1 cellular context compared by ENCODE assay signal in the genomic region with DNA sequence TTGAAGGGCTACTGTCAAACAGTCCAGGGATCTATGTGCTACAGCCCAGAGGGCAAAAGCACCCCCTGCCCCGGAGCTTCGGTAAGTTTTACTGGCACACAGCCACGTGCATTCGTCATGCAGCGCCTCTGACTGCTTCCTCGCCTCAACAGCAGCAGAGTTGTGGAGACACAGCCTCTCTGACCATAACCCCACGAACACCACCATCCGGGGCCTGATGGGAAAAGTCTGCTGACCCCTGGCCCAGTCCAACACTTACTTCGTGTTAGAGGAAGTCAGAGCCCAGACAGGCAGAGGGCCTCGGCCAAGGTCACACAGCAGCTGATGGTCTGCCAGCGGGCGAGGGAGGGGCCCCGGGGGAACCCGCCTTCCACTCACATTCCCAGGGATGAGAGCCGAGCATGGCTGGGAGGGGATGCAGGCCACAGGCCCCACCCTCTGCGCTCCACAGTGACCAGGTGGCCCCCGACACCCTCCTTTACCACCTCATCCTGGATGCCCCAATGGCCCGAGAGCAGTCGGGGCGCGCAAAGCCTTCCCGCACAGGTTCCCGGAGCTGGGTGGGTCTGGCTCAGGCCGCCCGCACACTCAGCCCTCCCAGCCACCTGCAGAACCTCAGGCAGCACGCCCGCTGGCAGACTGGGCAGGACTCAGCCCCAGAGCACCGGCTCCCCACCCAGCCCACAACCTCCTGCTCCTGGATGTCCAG.
A peak's percentile ranks its signal among the peaks of the same experiment; 100 is the strongest.
TF ChIP-seq lines count a peak whose summit lies in the region.

No MANE protein-coding gene starts in this region.

TF ChIP-seq in HepG2, 621 proteins besides CTCF, POLR2A, EP300 and RAD21 (continues in another document):
- TF ChIP-seq, protein P1, sequence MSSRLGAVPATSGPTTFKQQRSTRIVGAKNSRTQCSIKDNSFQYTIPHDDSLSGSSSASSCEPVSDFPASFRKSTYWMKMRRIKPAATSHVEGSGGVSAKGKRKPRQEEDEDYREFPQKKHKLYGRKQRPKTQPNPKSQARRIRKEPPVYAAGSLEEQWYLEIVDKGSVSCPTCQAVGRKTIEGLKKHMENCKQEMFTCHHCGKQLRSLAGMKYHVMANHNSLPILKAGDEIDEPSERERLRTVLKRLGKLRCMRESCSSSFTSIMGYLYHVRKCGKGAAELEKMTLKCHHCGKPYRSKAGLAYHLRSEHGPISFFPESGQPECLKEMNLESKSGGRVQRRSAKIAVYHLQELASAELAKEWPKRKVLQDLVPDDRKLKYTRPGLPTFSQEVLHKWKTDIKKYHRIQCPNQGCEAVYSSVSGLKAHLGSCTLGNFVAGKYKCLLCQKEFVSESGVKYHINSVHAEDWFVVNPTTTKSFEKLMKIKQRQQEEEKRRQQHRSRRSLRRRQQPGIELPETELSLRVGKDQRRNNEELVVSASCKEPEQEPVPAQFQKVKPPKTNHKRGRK (CRISPR knock-in tag; IDR thresholded peaks at IDR 0.05): no peak
- no peak for TF ChIP-seq MIXL1 (CRISPR knock-in tag; IDR thresholded peaks at IDR 0.05)
- no peak for TF ChIP-seq ZNF12 (CRISPR knock-in tag; IDR thresholded peaks at IDR 0.05)
- TF ChIP-seq SMYD3 (CRISPR knock-in tag; IDR thresholded peaks at IDR 0.05): no peak
- no peak for TF ChIP-seq ZNF331 (CRISPR knock-in tag; IDR thresholded peaks at IDR 0.05)
- TF ChIP-seq ZNF431 (CRISPR knock-in tag; IDR thresholded peaks at IDR 0.05; ENCODE audit: borderline replicate concordance, low read depth): no peak
- TF ChIP-seq RXRA (CRISPR knock-in tag; IDR thresholded peaks at IDR 0.05): peak; percentile 68; the same call in 1 of the 2 replicates
- TF ChIP-seq ZBTB21 (CRISPR knock-in tag; IDR thresholded peaks at IDR 0.05): no peak
- no peak for TF ChIP-seq ONECUT2 (CRISPR knock-in tag; IDR thresholded peaks at IDR 0.05)
- TF ChIP-seq ZFP37 (CRISPR knock-in tag; IDR thresholded peaks at IDR 0.05; ENCODE audit: borderline replicate concordance): no peak
- no peak for TF ChIP-seq GATAD2A (CRISPR knock-in tag; IDR thresholded peaks at IDR 0.05)
- TF ChIP-seq, protein P2, sequence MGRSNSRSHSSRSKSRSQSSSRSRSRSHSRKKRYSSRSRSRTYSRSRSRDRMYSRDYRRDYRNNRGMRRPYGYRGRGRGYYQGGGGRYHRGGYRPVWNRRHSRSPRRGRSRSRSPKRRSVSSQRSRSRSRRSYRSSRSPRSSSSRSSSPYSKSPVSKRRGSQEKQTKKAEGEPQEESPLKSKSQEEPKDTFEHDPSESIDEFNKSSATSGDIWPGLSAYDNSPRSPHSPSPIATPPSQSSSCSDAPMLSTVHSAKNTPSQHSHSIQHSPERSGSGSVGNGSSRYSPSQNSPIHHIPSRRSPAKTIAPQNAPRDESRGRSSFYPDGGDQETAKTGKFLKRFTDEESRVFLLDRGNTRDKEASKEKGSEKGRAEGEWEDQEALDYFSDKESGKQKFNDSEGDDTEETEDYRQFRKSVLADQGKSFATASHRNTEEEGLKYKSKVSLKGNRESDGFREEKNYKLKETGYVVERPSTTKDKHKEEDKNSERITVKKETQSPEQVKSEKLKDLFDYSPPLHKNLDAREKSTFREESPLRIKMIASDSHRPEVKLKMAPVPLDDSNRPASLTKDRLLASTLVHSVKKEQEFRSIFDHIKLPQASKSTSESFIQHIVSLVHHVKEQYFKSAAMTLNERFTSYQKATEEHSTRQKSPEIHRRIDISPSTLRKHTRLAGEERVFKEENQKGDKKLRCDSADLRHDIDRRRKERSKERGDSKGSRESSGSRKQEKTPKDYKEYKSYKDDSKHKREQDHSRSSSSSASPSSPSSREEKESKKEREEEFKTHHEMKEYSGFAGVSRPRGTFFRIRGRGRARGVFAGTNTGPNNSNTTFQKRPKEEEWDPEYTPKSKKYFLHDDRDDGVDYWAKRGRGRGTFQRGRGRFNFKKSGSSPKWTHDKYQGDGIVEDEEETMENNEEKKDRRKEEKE (IDR thresholded peaks at IDR 0.05): no peak
- TF ChIP-seq, protein P3, sequence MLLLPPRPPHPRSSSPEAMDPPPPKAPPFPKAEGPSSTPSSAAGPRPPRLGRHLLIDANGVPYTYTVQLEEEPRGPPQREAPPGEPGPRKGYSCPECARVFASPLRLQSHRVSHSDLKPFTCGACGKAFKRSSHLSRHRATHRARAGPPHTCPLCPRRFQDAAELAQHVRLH (CRISPR knock-in tag; IDR thresholded peaks at IDR 0.05; ENCODE audit: borderline replicate concordance, low read depth): no peak
- no peak for TF ChIP-seq PAF1 (CRISPR knock-in tag; IDR thresholded peaks at IDR 0.05)
- no peak for TF ChIP-seq ZNF263 (CRISPR knock-in tag; IDR thresholded peaks at IDR 0.05)
- TF ChIP-seq PCBP1 (IDR thresholded peaks at IDR 0.05; ENCODE audit: borderline replicate concordance, low read depth, low read length): no peak
- TF ChIP-seq, protein P4, sequence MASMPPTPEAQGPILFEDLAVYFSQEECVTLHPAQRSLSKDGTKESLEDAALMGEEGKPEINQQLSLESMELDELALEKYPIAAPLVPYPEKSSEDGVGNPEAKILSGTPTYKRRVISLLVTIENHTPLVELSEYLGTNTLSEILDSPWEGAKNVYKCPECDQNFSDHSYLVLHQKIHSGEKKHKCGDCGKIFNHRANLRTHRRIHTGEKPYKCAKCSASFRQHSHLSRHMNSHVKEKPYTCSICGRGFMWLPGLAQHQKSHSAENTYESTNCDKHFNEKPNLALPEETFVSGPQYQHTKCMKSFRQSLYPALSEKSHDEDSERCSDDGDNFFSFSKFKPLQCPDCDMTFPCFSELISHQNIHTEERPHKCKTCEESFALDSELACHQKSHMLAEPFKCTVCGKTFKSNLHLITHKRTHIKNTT (CRISPR knock-in tag; IDR thresholded peaks at IDR 0.05): no peak
- TF ChIP-seq, protein P5, sequence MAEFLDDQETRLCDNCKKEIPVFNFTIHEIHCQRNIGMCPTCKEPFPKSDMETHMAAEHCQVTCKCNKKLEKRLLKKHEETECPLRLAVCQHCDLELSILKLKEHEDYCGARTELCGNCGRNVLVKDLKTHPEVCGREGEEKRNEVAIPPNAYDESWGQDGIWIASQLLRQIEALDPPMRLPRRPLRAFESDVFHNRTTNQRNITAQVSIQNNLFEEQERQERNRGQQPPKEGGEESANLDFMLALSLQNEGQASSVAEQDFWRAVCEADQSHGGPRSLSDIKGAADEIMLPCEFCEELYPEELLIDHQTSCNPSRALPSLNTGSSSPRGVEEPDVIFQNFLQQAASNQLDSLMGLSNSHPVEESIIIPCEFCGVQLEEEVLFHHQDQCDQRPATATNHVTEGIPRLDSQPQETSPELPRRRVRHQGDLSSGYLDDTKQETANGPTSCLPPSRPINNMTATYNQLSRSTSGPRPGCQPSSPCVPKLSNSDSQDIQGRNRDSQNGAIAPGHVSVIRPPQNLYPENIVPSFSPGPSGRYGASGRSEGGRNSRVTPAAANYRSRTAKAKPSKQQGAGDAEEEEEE (CRISPR knock-in tag; IDR thresholded peaks at IDR 0.05; ENCODE audit: borderline replicate concordance): no peak
- no peak for TF ChIP-seq NFYB (CRISPR knock-in tag; IDR thresholded peaks at IDR 0.05)
- no peak for TF ChIP-seq ZFYVE20 (CRISPR knock-in tag; IDR thresholded peaks at IDR 0.05; ENCODE audit: borderline replicate concordance, low read depth)
- TF ChIP-seq PRMT3 (CRISPR knock-in tag; IDR thresholded peaks at IDR 0.05; ENCODE audit: borderline replicate concordance, low read depth): no peak
- no peak for TF ChIP-seq ZNF24 (IDR thresholded peaks at IDR 0.05)
- TF ChIP-seq ZNF660 (CRISPR knock-in tag; IDR thresholded peaks at IDR 0.05; ENCODE audit: borderline replicate concordance, low read depth): no peak
- no peak for TF ChIP-seq CEBPG (CRISPR knock-in tag; IDR thresholded peaks at IDR 0.05)
- TF ChIP-seq, protein P6, sequence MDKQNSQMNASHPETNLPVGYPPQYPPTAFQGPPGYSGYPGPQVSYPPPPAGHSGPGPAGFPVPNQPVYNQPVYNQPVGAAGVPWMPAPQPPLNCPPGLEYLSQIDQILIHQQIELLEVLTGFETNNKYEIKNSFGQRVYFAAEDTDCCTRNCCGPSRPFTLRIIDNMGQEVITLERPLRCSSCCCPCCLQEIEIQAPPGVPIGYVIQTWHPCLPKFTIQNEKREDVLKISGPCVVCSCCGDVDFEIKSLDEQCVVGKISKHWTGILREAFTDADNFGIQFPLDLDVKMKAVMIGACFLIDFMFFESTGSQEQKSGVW (CRISPR knock-in tag; IDR thresholded peaks at IDR 0.05; ENCODE audit: borderline replicate concordance): no peak
- no peak for TF ChIP-seq RBM39 (IDR thresholded peaks at IDR 0.05; ENCODE audit: low read depth, low read length, poor library complexity, severe bottlenecking)
- TF ChIP-seq, protein P7, sequence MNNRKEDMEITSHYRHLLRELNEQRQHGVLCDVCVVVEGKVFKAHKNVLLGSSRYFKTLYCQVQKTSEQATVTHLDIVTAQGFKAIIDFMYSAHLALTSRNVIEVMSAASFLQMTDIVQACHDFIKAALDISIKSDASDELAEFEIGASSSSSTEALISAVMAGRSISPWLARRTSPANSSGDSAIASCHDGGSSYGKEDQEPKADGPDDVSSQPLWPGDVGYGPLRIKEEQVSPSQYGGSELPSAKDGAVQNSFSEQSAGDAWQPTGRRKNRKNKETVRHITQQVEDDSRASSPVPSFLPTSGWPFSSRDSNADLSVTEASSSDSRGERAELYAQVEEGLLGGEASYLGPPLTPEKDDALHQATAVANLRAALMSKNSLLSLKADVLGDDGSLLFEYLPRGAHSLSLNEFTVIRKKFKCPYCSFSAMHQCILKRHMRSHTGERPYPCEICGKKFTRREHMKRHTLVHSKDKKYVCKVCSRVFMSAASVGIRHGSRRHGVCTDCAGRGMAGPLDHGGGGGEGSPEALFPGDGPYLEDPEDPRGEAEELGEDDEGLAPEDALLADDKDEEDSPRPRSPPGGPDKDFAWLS (CRISPR knock-in tag; IDR thresholded peaks at IDR 0.05; ENCODE audit: borderline replicate concordance): no peak
- no peak for TF ChIP-seq DPF2 (CRISPR knock-in tag; IDR thresholded peaks at IDR 0.05; ENCODE audit: borderline replicate concordance, low read depth)
- TF ChIP-seq, protein P8, sequence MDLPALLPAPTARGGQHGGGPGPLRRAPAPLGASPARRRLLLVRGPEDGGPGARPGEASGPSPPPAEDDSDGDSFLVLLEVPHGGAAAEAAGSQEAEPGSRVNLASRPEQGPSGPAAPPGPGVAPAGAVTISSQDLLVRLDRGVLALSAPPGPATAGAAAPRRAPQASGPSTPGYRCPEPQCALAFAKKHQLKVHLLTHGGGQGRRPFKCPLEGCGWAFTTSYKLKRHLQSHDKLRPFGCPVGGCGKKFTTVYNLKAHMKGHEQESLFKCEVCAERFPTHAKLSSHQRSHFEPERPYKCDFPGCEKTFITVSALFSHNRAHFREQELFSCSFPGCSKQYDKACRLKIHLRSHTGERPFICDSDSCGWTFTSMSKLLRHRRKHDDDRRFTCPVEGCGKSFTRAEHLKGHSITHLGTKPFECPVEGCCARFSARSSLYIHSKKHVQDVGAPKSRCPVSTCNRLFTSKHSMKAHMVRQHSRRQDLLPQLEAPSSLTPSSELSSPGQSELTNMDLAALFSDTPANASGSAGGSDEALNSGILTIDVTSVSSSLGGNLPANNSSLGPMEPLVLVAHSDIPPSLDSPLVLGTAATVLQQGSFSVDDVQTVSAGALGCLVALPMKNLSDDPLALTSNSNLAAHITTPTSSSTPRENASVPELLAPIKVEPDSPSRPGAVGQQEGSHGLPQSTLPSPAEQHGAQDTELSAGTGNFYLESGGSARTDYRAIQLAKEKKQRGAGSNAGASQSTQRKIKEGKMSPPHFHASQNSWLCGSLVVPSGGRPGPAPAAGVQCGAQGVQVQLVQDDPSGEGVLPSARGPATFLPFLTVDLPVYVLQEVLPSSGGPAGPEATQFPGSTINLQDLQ (CRISPR knock-in tag; IDR thresholded peaks at IDR 0.05): no peak
- TF ChIP-seq MED8 (CRISPR knock-in tag; IDR thresholded peaks at IDR 0.05; ENCODE audit: insufficient replicate concordance): no peak
- no peak for TF ChIP-seq SRSF9 (IDR thresholded peaks at IDR 0.05; ENCODE audit: borderline replicate concordance, insufficient read depth, low read depth, low read length, poor library complexity, severe bottlenecking)
- no peak for TF ChIP-seq HMG20A (CRISPR knock-in tag; IDR thresholded peaks at IDR 0.05; ENCODE audit: borderline replicate concordance)
- no peak for TF ChIP-seq PTBP1 (IDR thresholded peaks at IDR 0.05; ENCODE audit: low read depth, low read length, poor library complexity, severe bottlenecking)
- TF ChIP-seq, protein P9, sequence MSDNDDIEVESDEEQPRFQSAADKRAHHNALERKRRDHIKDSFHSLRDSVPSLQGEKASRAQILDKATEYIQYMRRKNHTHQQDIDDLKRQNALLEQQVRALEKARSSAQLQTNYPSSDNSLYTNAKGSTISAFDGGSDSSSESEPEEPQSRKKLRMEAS (IDR thresholded peaks at IDR 0.05): 0 out of 2 replicates have a peak, but pooled peaks have one; percentile 32
- peak; percentile 23; the same call in 1 of the 2 replicates for TF ChIP-seq ZFX (CRISPR knock-in tag; IDR thresholded peaks at IDR 0.05; ENCODE audit: low read depth)
- TF ChIP-seq ATAD3A (CRISPR knock-in tag; IDR thresholded peaks at IDR 0.05): no peak
- TF ChIP-seq ZNF143 (CRISPR knock-in tag; IDR thresholded peaks at IDR 0.05): 0 out of 2 replicates have a peak, but pooled peaks have one; percentile 29
- TF ChIP-seq BORCS8-MEF2B (CRISPR knock-in tag; IDR thresholded peaks at IDR 0.05): 0 out of 2 replicates have a peak, but pooled peaks have one; percentile 33
- TF ChIP-seq, protein P10, sequence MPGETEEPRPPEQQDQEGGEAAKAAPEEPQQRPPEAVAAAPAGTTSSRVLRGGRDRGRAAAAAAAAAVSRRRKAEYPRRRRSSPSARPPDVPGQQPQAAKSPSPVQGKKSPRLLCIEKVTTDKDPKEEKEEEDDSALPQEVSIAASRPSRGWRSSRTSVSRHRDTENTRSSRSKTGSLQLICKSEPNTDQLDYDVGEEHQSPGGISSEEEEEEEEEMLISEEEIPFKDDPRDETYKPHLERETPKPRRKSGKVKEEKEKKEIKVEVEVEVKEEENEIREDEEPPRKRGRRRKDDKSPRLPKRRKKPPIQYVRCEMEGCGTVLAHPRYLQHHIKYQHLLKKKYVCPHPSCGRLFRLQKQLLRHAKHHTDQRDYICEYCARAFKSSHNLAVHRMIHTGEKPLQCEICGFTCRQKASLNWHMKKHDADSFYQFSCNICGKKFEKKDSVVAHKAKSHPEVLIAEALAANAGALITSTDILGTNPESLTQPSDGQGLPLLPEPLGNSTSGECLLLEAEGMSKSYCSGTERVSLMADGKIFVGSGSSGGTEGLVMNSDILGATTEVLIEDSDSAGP (CRISPR knock-in tag; IDR thresholded peaks at IDR 0.05; ENCODE audit: borderline replicate concordance): peak; percentile 6; the same call in 1 of the 2 replicates
- no peak for TF ChIP-seq ZNF605 (CRISPR knock-in tag; IDR thresholded peaks at IDR 0.05)
- TF ChIP-seq, protein P11, sequence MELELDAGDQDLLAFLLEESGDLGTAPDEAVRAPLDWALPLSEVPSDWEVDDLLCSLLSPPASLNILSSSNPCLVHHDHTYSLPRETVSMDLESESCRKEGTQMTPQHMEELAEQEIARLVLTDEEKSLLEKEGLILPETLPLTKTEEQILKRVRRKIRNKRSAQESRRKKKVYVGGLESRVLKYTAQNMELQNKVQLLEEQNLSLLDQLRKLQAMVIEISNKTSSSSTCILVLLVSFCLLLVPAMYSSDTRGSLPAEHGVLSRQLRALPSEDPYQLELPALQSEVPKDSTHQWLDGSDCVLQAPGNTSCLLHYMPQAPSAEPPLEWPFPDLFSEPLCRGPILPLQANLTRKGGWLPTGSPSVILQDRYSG (CRISPR knock-in tag; IDR thresholded peaks at IDR 0.05): no peak
- TF ChIP-seq ZFP36 (IDR thresholded peaks at IDR 0.05; ENCODE audit: borderline replicate concordance, low read depth, low read length, partially characterized antibody): peak; percentile 67
- no peak for TF ChIP-seq ELF1 (CRISPR knock-in tag; IDR thresholded peaks at IDR 0.05)
- no peak for TF ChIP-seq ZNF558 (CRISPR knock-in tag; IDR thresholded peaks at IDR 0.05; ENCODE audit: borderline replicate concordance)
- no peak for TF ChIP-seq KLF15 (CRISPR knock-in tag; IDR thresholded peaks at IDR 0.05; ENCODE audit: borderline replicate concordance)
- no peak for TF ChIP-seq DMAP1 (CRISPR knock-in tag; IDR thresholded peaks at IDR 0.05)
- TF ChIP-seq ZNF850 (CRISPR knock-in tag; conservative IDR thresholded peaks at IDR 0.05): no peak
- TF ChIP-seq ZNF33B (CRISPR knock-in tag; IDR thresholded peaks at IDR 0.05): no peak
- TF ChIP-seq ZNF772 (CRISPR knock-in tag; IDR thresholded peaks at IDR 0.05): no peak
